Comparison of ENCODE assay signal across 20 cellular contexts in genomic region chr5:38589629-38590028, GRCh38. TPM values are rescaled to one million over a fixed set of nuclear protein-coding genes. Genes with fewer than 3 reads are reported as not detected.
"Had no signal": no experiment of that assay in that cellular context is flagged by ENCODE, and none has a peak within 500 bp of the region (broad histone marks: within the 10 kb centered on the region; RNA-seq: fewer than 3 reads in every experiment).

No MANE protein-coding gene starts in this region.

- H3K9me3 ChIP-seq: esophagus muscularis mucosa, left lung, lower lobe of right lung, ovary, sigmoid colon, thoracic aorta, tibial nerve, upper lobe of left lung, uterus had no signal

- H3K36me3 ChIP-seq: esophagus muscularis mucosa, left lung, lower lobe of right lung, ovary, sigmoid colon, thoracic aorta, tibial nerve, upper lobe of left lung, uterus had no signal

- H3K4me1 ChIP-seq: foreskin keratinocyte, left lung, lower lobe of right lung, sigmoid colon, upper lobe of left lung, uterus had no signal

- H3K4me3 ChIP-seq: coronary artery, esophagus muscularis mucosa, hepatocyte, left lung, lower lobe of right lung, ovary, sigmoid colon, thoracic aorta, tibial nerve, upper lobe of left lung, uterus had no signal

- H3K27me3 ChIP-seq: esophagus muscularis mucosa, hepatocyte, left lung, ovary, sigmoid colon, tibial nerve, upper lobe of left lung, uterus had no signal

- H3K27ac ChIP-seq: coronary artery, esophagus muscularis mucosa, foreskin keratinocyte, hepatocyte, left lung, lower lobe of right lung, ovary, sigmoid colon, thoracic aorta, tibial nerve, upper lobe of left lung had no signal

- DNase-seq: dermis blood vessel endothelial cell; effector memory CD4-positive, alpha-beta T cell; foreskin keratinocyte; kidney; left lung; lower lobe of right lung; natural killer cell; occipital lobe; ovary; sigmoid colon; stimulated activated CD4-positive, alpha-beta T cell treated with anti-CD3 and anti-CD28 coated beads, Interleukin-2, amount 100 ng/mL, for 24 hours; stimulated activated CD4-positive, alpha-beta T cell treated with anti-CD3 and anti-CD28 coated beads, Interleukin-4, amount 100 ng/mL, for 4 hours; upper lobe of left lung; uterus had no signal

- ATAC-seq: foreskin keratinocyte; left lung; lower lobe of right lung; natural killer cell; stimulated activated memory B cell treated with anti-CD40 and anti-IgM and Interleukin-4, amounts not matched to agents 10 μg/mL and 1 μg/mL and 100 μg/mL, for 72 hours had no signal

RNA-seq across cellular contexts. Expression of gene LIFR, which starts 33.2 kb away (rescaled TPM):
- total RNA-seq: natural killer cell had no signal
